ENCODE assay signal across 12 cellular contexts in the genomic region with DNA sequence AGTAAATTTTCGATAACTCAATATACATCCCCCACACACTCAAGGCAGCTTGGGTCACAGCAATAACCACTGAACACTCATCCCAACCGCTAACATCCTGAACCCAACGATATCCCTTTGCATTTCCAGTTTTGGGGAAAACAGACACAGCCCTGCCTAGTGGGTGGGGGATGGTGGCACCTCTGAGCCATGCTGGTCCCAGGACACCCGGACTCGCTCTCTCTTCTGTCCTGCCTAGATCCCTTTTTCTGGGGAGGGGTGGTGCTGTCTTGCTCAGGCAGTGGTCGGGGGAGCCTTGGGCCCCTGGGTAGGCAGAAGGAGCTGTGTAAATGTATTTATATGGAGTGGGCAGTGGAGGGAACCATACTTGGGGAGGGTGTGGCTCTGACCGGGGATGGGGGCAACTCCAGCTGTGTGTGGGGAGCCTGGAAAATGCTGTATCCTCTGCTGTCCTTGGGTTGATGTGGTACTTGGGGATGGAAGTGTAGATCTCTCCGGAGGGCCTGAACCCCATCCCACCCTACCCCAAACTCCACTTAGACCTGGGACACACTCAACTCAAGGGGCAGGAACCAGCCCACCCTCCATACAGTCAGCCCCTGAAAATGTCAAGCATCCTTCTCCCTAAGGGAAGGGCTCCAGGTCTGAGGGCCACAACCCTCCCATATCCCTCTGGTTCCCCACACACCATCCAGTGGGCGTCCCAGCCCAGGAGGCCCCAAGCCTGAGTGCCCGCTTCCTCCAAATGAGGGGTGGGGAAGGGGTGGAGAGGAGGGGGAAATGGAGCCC. TPM values are rescaled to one million over a fixed set of nuclear protein-coding genes. Genes with fewer than 3 reads are reported as not detected.
DNase-seq lines count a peak whose midpoint lies in the region; ATAC-seq and TF ChIP-seq lines count a peak whose summit lies in the region.
"Had no signal": no experiment of that assay in that cellular context is flagged by ENCODE, and none has a peak within 500 bp of the region (broad histone marks: within the 10 kb centered on the region; RNA-seq: fewer than 3 reads in every experiment).

No MANE protein-coding gene starts in this region.

- no peak for ATAC-seq in CD8-positive, alpha-beta T cell
- no peak for ATAC-seq in HG02623 (IDR thresholded peaks at IDR 0.05; ENCODE audit: unreplicated experiment)

- H3K27me3 ChIP-seq in CD8-positive, alpha-beta T cell (ENCODE audit: insufficient read depth, low read length) = no peaks in the 10 kb centered on the region
- peaks cover 77% of the 10 kb centered on the region for H3K27me3 ChIP-seq in HUES48 (ENCODE audit: control insufficient read depth, insufficient read depth, low read length)

- POLR2A ChIA-PET in CD8-positive, alpha-beta T cell (lab: Charles Lee) = no interaction called here

- H3K4me3 ChIP-seq in CD8-positive, alpha-beta T cell (ENCODE audit: low read depth, low read length) = no peak overlapping the region
- H3K4me3 ChIP-seq in HUES48 (ENCODE audit: low read depth, low read length) = peak overlapping the region; percentile 49

- DNase-seq in CD8-positive, alpha-beta T cell = no peak
- DNase-seq in endothelial cell (ENCODE audit: low spot score) (no peak), neural crest cell (ENCODE audit: low read depth, low spot score) (no peak), NCI-H146 (lab: John Stamatoyannopoulos, UW) (no peak), NOMO-1 treated with DMSO at 0.1 percent for 48 hours (lab: John Stamatoyannopoulos, UW; ENCODE audit: unreplicated experiment) (no peak)
- DNase-seq: MV-4-11, NCI-H446, retina had no signal

- no peak overlapping the region for H3K9ac ChIP-seq in HUES48 (ENCODE audit: low read depth, low read length)

- CTCF ChIA-PET in CD8-positive, alpha-beta T cell (lab: Charles Lee) = no interaction called here

- H3K27me3 Mint-ChIP-seq in CD8-positive, alpha-beta T cell (ENCODE audit: low read depth) = peaks cover 23% of the 10 kb centered on the region
- H3K27me3 Mint-ChIP-seq in endothelial cell (ENCODE audit: unreplicated experiment) = peaks cover 21% of the 10 kb centered on the region
- H3K27me3 Mint-ChIP-seq in neural crest cell (ENCODE audit: low read depth) = peaks cover 63% of the 10 kb centered on the region

- H3K4me1 Mint-ChIP-seq in CD8-positive, alpha-beta T cell (ENCODE audit: low read depth) = peaks cover 11% of the 10 kb centered on the region
- H3K4me1 Mint-ChIP-seq in endothelial cell (ENCODE audit: unreplicated experiment) = peaks cover 7% of the 10 kb centered on the region
- peaks cover 22% of the 10 kb centered on the region for H3K4me1 Mint-ChIP-seq in neural crest cell

- no peak overlapping the region for H3K27ac ChIP-seq in CD8-positive, alpha-beta T cell (ENCODE audit: low read depth, low read length)
- no peak overlapping the region for H3K27ac ChIP-seq in HUES48 (ENCODE audit: low read depth, low read length)
- H3K27ac ChIP-seq: heart left ventricle had no signal

- H3K27ac Mint-ChIP-seq in CD8-positive, alpha-beta T cell = no peak overlapping the region
- H3K27ac Mint-ChIP-seq in endothelial cell (ENCODE audit: unreplicated experiment) (no peak overlapping the region), neural crest cell (ENCODE audit: unreplicated experiment) (no peak overlapping the region)

- TF ChIP-seq CTCF in CD8-positive, alpha-beta T cell (IDR thresholded peaks at IDR 0.05) = no peak
- TF ChIP-seq CTCF in endothelial cell (IDR thresholded peaks at IDR 0.05; ENCODE audit: unreplicated experiment) = no peak
- TF ChIP-seq CTCF in neural crest cell (conservative IDR thresholded peaks at IDR 0.05) = no peak

- H3K36me3 ChIP-seq in CD8-positive, alpha-beta T cell (ENCODE audit: insufficient read depth, low read length) = no peaks in the 10 kb centered on the region
- no peaks in the 10 kb centered on the region for H3K36me3 ChIP-seq in HUES48 (ENCODE audit: control insufficient read depth, insufficient read depth, low read length)
- H3K36me3 ChIP-seq: heart left ventricle had no signal

- H3K4me3 Mint-ChIP-seq in CD8-positive, alpha-beta T cell = peak overlapping the region; percentile 79
- H3K4me3 Mint-ChIP-seq in endothelial cell (ENCODE audit: unreplicated experiment) (peak overlapping the region; percentile 31), neural crest cell (peak overlapping the region; percentile 80)

- no peaks in the 10 kb centered on the region for H3K9me3 Mint-ChIP-seq in CD8-positive, alpha-beta T cell
- H3K9me3 Mint-ChIP-seq in endothelial cell (ENCODE audit: unreplicated experiment) (no peaks in the 10 kb centered on the region), neural crest cell (no peaks in the 10 kb centered on the region)

- peaks cover 15% of the 10 kb centered on the region for H3K4me1 ChIP-seq in CD8-positive, alpha-beta T cell (ENCODE audit: insufficient read depth, low read length)
- peaks cover 19% of the 10 kb centered on the region for H3K4me1 ChIP-seq in HUES48 (ENCODE audit: control insufficient read depth, insufficient read depth, low read length)

- H3K9me3 ChIP-seq in CD8-positive, alpha-beta T cell (ENCODE audit: low read length) = no peaks in the 10 kb centered on the region
- no peaks in the 10 kb centered on the region for H3K9me3 ChIP-seq in HUES48 (ENCODE audit: control insufficient read depth, insufficient read depth, low read length)
- H3K9me3 ChIP-seq: heart left ventricle had no signal

- no peaks in the 10 kb centered on the region for H3K36me3 Mint-ChIP-seq in CD8-positive, alpha-beta T cell
- H3K36me3 Mint-ChIP-seq in endothelial cell (ENCODE audit: low read depth, unreplicated experiment) = no peaks in the 10 kb centered on the region
- no peaks in the 10 kb centered on the region for H3K36me3 Mint-ChIP-seq in neural crest cell (ENCODE audit: low read depth)

- intact Hi-C loops in CD8-positive, alpha-beta T cell (cut with DNase I, micrococcal nuclease) = no loop called here

RNA-seq across cellular contexts. Expression of gene SLC22A7, which starts 23.7 kb away (rescaled TPM):
- total RNA-seq in CD8-positive, alpha-beta T cell = not detected
- total RNA-seq in endothelial cell (ENCODE audit: unreplicated experiment) = not detected
- 0.37 TPM in 1 of 2 replicates, not detected in the other for total RNA-seq in neural crest cell
- total RNA-seq: endothelial cell of umbilical vein had no signal

RNA-seq across cellular contexts. Expression of gene TTBK1, which starts 31.0 kb away (rescaled TPM):
- under 1 TPM in 1 of 2 experiments, not detected in 1; 0.08 TPM for total RNA-seq in CD8-positive, alpha-beta T cell
- total RNA-seq in endothelial cell (ENCODE audit: unreplicated experiment) = 1.0 TPM
- 5.1 and 5.4 TPM in 2 replicates for total RNA-seq in neural crest cell
- total RNA-seq: endothelial cell of umbilical vein had no signal

RNA-seq across cellular contexts. Expression of gene CRIP3, which starts 34.3 kb away (rescaled TPM):
- under 1 TPM; 0.64 to 0.84 TPM for total RNA-seq in CD8-positive, alpha-beta T cell
- total RNA-seq in endothelial cell (ENCODE audit: unreplicated experiment) (1.1 TPM), neural crest cell (2.0 and 2.6 TPM in 2 replicates)
- total RNA-seq: endothelial cell of umbilical vein had no signal

RNA-seq across cellular contexts. Expression of gene DNPH1, which starts 45.0 kb away (rescaled TPM):
- total RNA-seq in CD8-positive, alpha-beta T cell = 10 to 100 TPM; 19.6 to 26.8 TPM
- total RNA-seq in endothelial cell (ENCODE audit: unreplicated experiment) = 4.5 TPM
- total RNA-seq in neural crest cell = 50.3 and 55.1 TPM in 2 replicates
